Comparison of ENCODE assay signal across 25 cellular contexts in the genomic region with DNA sequence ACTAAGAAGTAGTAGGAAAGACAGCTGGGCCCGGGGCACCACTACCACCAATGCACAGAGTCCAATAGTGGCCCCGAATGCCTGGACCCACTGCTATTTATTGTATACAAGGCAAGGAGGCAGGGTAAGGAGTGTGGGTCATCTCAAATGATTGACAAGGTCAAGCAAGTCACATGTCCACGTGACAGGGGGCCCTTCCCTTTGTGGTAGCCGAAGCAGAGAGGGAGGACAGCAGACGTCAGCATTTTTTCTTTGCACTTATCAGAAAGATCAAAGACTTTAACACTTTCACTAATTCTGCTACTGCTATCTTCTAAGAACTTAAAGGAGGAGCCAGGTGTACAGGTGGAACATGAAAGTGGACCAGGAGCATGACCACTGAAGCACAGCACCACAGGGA.
"Had no signal": no experiment of that assay in that cellular context is flagged by ENCODE, and none has a peak within 500 bp of the region (broad histone marks: within the 10 kb centered on the region; RNA-seq: fewer than 3 reads in every experiment).

No MANE protein-coding gene starts in this region.

- H3K36me3 ChIP-seq: MG63 had no signal

- H3K4me3 ChIP-seq: MG63, SJSA1 had no signal

- H3K27me3 Mint-ChIP-seq: activated naive CD8-positive, alpha-beta T cell; IgD-negative memory B cell had no signal

- FAIRE-seq: astrocyte, RCC 7860 had no signal

- H3K36me3 Mint-ChIP-seq: IgD-negative memory B cell had no signal

- H3K4me1 Mint-ChIP-seq: WTC11 had no signal

- H3K9me3 Mint-ChIP-seq: activated naive CD4-positive, alpha-beta T cell treated with anti-CD3 and anti-CD28 coated beads for 36 hours; activated T-helper 1 cell treated with anti-CD3 and anti-CD28 coated beads, Interleukin-12 subunit alpha, Interleukin-12 subunit beta, Interleukin-2, Interleukin-4 antibody, amounts not matched to agents 30 ng/mL and 10 ng/mL and 1 ng/mL, durations not matched to agents 14 hours and 24 hours and 36 hours; brain; IgD-negative memory B cell; WTC11 had no signal

- H3K9me3 ChIP-seq: MG63, SJSA1 had no signal

- H3K27me3 ChIP-seq: MG63, SJSA1 had no signal

- H3K4me3 Mint-ChIP-seq: activated naive CD4-positive, alpha-beta T cell treated with anti-CD3 and anti-CD28 coated beads for 36 hours; activated naive CD8-positive, alpha-beta T cell; activated T-helper 1 cell treated with anti-CD3 and anti-CD28 coated beads, Interleukin-12 subunit alpha, Interleukin-12 subunit beta, Interleukin-2, Interleukin-4 antibody, amounts not matched to agents 30 ng/mL and 10 ng/mL and 1 ng/mL, durations not matched to agents 14 hours and 24 hours and 36 hours; brain; IgD-negative memory B cell; WTC11 had no signal

- DNase-seq: activated CD4-positive, alpha-beta T cell treated with anti-CD3 and anti-CD28 coated beads for 48 hours; activated CD4-positive, alpha-beta T cell treated with anti-CD3 and anti-CD28 coated beads, Interleukin-2, amount 50 U/mL, for 48 hours; activated CD4-positive, CD25-positive, alpha-beta regulatory T cell treated with anti-CD3 and anti-CD28 coated beads, Interleukin-2, amount 50 U/mL, for 72 hours; activated naive CD4-positive, alpha-beta T cell treated with anti-CD3 and anti-CD28 coated beads for 36 hours; activated T-cell treated with anti-CD3 and anti-CD28 coated beads, Interleukin-2, amount 50 U/mL, for 1 hour; amygdala; cerebellar nuclear complex; MG63; NCI-H1105 treated with DMSO at 0.1 percent for 48 hours; NCI-H1436 treated with DMSO at 0.1 percent for 48 hours; NCI-H187; NCI-H2081; NCI-H510A treated with DMSO at 0.1 percent for 48 hours; NCI-H69; PC-3; SHP77; SW 1271 had no signal

- H3K27ac Mint-ChIP-seq: activated naive CD4-positive, alpha-beta T cell treated with anti-CD3 and anti-CD28 coated beads for 36 hours; activated naive CD8-positive, alpha-beta T cell; activated T-helper 1 cell treated with anti-CD3 and anti-CD28 coated beads, Interleukin-12 subunit alpha, Interleukin-12 subunit beta, Interleukin-2, Interleukin-4 antibody, amounts not matched to agents 30 ng/mL and 10 ng/mL and 1 ng/mL, durations not matched to agents 14 hours and 24 hours and 36 hours; brain; IgD-negative memory B cell had no signal
